ENCODE assay signal across 23 cellular contexts in the genomic region with DNA sequence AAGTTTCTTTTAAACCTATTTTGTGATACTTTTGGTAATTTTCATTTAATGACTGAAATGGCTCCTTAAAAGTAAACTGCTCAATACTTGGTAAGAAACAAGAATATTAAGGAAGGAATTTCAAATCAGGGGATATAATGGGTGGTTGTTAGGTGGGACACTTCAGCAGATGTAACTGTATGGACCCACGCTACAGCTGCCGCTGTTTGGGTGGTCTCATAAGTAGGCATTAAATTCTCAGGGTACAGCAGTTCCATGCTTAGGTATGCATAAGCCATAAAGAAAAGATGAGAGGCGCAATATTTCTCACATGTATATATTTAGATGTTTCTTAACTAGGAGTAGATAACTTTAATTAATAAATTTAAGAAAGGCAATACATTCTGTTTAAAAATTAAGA. TPM values are rescaled to one million over a fixed set of nuclear protein-coding genes. Genes with fewer than 3 reads are reported as not detected.
A peak's percentile ranks its signal among the peaks of the same experiment; 100 is the strongest.
DNase-seq lines count a peak whose midpoint lies in the region; ATAC-seq lines count a peak whose summit lies in the region.
"Had no signal": no experiment of that assay in that cellular context is flagged by ENCODE, and none has a peak within 500 bp of the region (broad histone marks: within the 10 kb centered on the region; RNA-seq: fewer than 3 reads in every experiment).

No MANE protein-coding gene starts in this region.

- H3K9me3 ChIP-seq in SK-N-MC (ENCODE audit: low read depth, low read length), result peaks cover 6% of the 10 kb centered on the region; the same call in 1 of the 2 replicates
- H3K9me3 ChIP-seq: BE2C, BLaER1 had no signal

- intact Hi-C loops in left ventricle myocardium superior (cut with micrococcal nuclease), result no loop called here

- DNase-seq in NCI-H82 (lab: John Stamatoyannopoulos, UW), result peak; percentile 74
- no peak for DNase-seq in NCI-H82 treated with DMSO at 0.1 percent for 48 hours (lab: John Stamatoyannopoulos, UW; ENCODE audit: unreplicated experiment)
- DNase-seq in NCI-H524 treated with DMSO at 0.1 percent for 48 hours (lab: John Stamatoyannopoulos, UW), result peak; percentile 51
- DNase-seq in SK-N-MC (ENCODE audit: low read depth, low spot score), result no peak
- DNase-seq in left ventricle myocardium superior, result no peak
- no peak for DNase-seq in HK-2 (ENCODE audit: unreplicated experiment)
- DNase-seq: 8988T; ACHN; BE2C; C1 segment of cervical spinal cord; CD4-positive, alpha-beta memory T cell; CD4-positive, CD25-positive, alpha-beta regulatory T cell; CD8-positive, alpha-beta memory T cell; COR-L47; DMS153; DMS53; DMS79; DND-41; EL; GDM1 had no signal

- no peak overlapping the region for H3K4me3 ChIP-seq in SK-N-MC
- H3K4me3 ChIP-seq: BLaER1 had no signal

- no peak overlapping the region for H3K9ac ChIP-seq in SK-N-MC (ENCODE audit: insufficient read length)
- H3K9ac ChIP-seq: BLaER1 had no signal

- no peaks in the 10 kb centered on the region; the same call in 1 of the 2 replicates for H3K36me3 ChIP-seq in SK-N-MC (ENCODE audit: insufficient read depth, low read length)
- H3K36me3 ChIP-seq: BE2C, BLaER1 had no signal

- peak overlapping the region; percentile 93; the same call in 1 of the 2 replicates for H3K27ac ChIP-seq in SK-N-MC
- H3K27ac ChIP-seq: BLaER1 had no signal

- ATAC-seq in left ventricle myocardium superior, result no peak
- no peak for ATAC-seq in GM18870 (IDR thresholded peaks at IDR 0.05; ENCODE audit: unreplicated experiment)

RNA-seq across cellular contexts. Expression of gene COL19A1, which starts 35.0 kb away (rescaled TPM):
- 1.4 TPM for total RNA-seq in left ventricle myocardium superior
- total RNA-seq: CD4-positive, alpha-beta memory T cell; G401 had no signal

Comparison
In these comparisons a context has a peak if more than half of its experiments do, and no peak if none do; other contexts are left out.
1. DNase-seq: peak in NCI-H82 (single experiment) and NCI-H524 treated with DMSO at 0.1 percent for 48 hours (single experiment); none in NCI-H82 treated with DMSO at 0.1 percent for 48 hours (single experiment), SK-N-MC (single experiment), left ventricle myocardium superior (single experiment) and HK-2 (single experiment).